In the genomic region with DNA sequence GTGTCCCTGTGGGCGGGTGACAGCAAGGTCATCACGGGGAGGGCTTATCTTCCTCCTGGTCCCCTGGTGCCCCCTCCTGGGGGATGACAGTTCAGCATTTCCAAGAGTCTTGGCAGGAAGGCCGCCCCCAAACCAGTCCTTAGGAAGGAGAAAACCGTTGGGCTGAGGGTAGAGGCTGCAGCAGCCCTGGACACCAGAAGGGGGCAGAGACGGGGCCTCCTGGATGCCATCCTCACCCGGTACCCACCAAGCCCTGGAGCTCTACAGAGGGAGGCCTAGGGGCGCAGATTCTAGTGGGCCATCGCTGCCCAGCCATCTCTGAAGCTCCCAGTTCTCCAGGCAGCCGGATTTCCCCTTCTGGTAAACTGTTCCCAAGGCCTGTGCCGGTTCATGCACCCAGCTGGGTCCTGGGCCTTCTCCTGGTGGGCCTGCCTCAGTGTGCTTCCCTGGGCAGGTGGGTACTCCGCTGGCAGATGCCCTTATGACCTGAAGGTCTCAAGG, we compare ENCODE assay signal across 1 cellular context.
TF ChIP-seq lines count a peak whose summit lies in the region.

No MANE protein-coding gene starts in this region.

TF ChIP-seq in WTC11, 78 proteins besides CTCF, POLR2A, EP300 and RAD21 (continued from another document):
- TF ChIP-seq, protein P1, sequence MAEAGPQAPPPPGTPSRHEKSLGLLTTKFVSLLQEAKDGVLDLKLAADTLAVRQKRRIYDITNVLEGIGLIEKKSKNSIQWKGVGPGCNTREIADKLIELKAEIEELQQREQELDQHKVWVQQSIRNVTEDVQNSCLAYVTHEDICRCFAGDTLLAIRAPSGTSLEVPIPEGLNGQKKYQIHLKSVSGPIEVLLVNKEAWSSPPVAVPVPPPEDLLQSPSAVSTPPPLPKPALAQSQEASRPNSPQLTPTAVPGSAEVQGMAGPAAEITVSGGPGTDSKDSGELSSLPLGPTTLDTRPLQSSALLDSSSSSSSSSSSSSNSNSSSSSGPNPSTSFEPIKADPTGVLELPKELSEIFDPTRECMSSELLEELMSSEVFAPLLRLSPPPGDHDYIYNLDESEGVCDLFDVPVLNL (CRISPR knock-in tag; IDR thresholded peaks at IDR 0.05; ENCODE audit: borderline replicate concordance, low read depth), result no peak
- TF ChIP-seq, protein P2, sequence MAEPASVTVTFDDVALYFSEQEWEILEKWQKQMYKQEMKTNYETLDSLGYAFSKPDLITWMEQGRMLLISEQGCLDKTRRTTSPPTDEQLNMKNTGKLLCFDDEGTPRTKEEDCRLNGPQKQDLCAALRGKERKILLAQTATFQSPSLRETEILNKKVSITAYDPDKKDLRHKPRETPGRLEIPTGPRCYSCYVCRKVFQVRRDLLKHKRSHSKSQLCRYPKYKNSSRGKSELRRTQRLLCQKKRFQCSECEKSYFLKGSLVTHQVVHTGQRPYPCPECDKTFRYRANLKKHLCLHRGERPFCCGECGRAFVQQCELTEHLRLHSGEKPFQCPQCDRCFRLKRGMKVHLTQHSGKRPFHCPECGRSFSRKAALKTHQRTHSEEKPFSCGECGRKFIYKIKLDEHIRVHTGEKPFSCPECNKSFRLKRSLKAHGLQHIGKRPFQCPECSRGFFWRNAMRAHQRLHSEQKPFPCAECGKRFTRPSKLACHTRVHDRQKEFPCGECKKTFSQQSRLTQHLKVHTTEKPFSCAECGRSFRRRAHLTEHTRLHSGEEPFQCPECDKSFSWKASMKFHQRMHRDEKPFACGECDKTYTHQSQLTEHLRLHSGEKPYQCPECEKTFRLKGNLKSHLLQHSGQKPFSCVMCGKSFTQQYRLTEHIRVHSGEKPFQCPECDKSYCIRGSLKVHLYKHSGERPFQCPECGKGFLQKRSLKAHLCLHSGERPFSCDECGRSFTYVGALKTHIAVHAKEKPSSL (CRISPR knock-in tag; conservative IDR thresholded peaks at IDR 0.05), result no peak
- TF ChIP-seq, protein P3, sequence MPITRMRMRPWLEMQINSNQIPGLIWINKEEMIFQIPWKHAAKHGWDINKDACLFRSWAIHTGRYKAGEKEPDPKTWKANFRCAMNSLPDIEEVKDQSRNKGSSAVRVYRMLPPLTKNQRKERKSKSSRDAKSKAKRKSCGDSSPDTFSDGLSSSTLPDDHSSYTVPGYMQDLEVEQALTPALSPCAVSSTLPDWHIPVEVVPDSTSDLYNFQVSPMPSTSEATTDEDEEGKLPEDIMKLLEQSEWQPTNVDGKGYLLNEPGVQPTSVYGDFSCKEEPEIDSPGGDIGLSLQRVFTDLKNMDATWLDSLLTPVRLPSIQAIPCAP (CRISPR knock-in tag; IDR thresholded peaks at IDR 0.05), result no peak
